ENCODE assay signal across 9 cellular contexts in genomic region chr19:38425810-38426466, GRCh38. TPM values are rescaled to one million over a fixed set of nuclear protein-coding genes. Genes with fewer than 3 reads are reported as not detected.
DNase-seq lines count a peak whose midpoint lies in the region; ATAC-seq and TF ChIP-seq lines count a peak whose summit lies in the region.
"Had no signal": no experiment of that assay in that cellular context is flagged by ENCODE, and none has a peak within 500 bp of the region (broad histone marks: within the 10 kb centered on the region; RNA-seq: fewer than 3 reads in every experiment).

TSS of gene RASGRP4 (minus strand) at chr19:38426219. CDS start at chr19:38426091, 128 bp downstream.

- H3K27ac Mint-ChIP-seq in activated CD4-positive, alpha-beta T cell treated with anti-CD3 and anti-CD28 coated beads for 36 hours: peak within 1 kb of the TSS; percentile 90
- H3K27ac Mint-ChIP-seq in activated CD8-positive, alpha-beta T cell treated with anti-CD3 and anti-CD28 coated beads for 36 hours: peak within 1 kb of the TSS; percentile 21

- H3K4me3 Mint-ChIP-seq in activated CD4-positive, alpha-beta T cell treated with anti-CD3 and anti-CD28 coated beads for 36 hours: peak within 1 kb of the TSS; percentile 60
- no peak within 1 kb of the TSS for H3K4me3 Mint-ChIP-seq in activated CD8-positive, alpha-beta T cell treated with anti-CD3 and anti-CD28 coated beads for 36 hours

- no peak for TF ChIP-seq CTCF in activated CD8-positive, alpha-beta T cell treated with anti-CD3 and anti-CD28 coated beads for 36 hours (IDR thresholded peaks at IDR 0.05)

- intact Hi-C loops in activated CD4-positive, alpha-beta T cell treated with anti-CD3 and anti-CD28 coated beads for 36 hours (cut with DNase I, micrococcal nuclease): loop anchor here (5.0 kb wide), 4 partner anchors 126 to 976 kb away; no protein-coding TSS in a partner anchor
- intact Hi-C loops in activated CD8-positive, alpha-beta T cell treated with anti-CD3 and anti-CD28 coated beads for 36 hours (cut with micrococcal nuclease): no loop called here

- ATAC-seq in activated CD4-positive, alpha-beta T cell treated with anti-CD3 and anti-CD28 coated beads for 36 hours: peak; percentile 27
- ATAC-seq in activated CD8-positive, alpha-beta T cell treated with anti-CD3 and anti-CD28 coated beads for 36 hours: peak; percentile 67
- peak; percentile 15 for ATAC-seq in stimulated activated naive CD8-positive, alpha-beta T cell treated with anti-CD3 and anti-CD28 coated beads, Interleukin-15, Interleukin-2, amounts not matched to agents 100 U/mL and 50 U/mL, for 24 hours
- ATAC-seq in GM19035 (IDR thresholded peaks at IDR 0.05; ENCODE audit: unreplicated experiment): no peak

- POLR2A ChIA-PET in activated CD4-positive, alpha-beta T cell treated with anti-CD3 and anti-CD28 coated beads for 36 hours (lab: Charles Lee): interaction anchor here (0.6 to 0.7 kb wide), 2 partner anchors 8 to 53 kb away, joined by 3 read pairs; no protein-coding TSS in a partner anchor
- POLR2A ChIA-PET in activated CD8-positive, alpha-beta T cell treated with anti-CD3 and anti-CD28 coated beads for 36 hours (lab: Charles Lee): interaction anchor here (1.2 to 1.6 kb wide), 2 partner anchors 10 to 126 kb away, joined by 3 read pairs; no protein-coding TSS in a partner anchor

- no peaks in the 10 kb centered on the region for H3K9me3 Mint-ChIP-seq in activated CD4-positive, alpha-beta T cell treated with anti-CD3 and anti-CD28 coated beads for 36 hours (ENCODE audit: low read depth)
- H3K9me3 Mint-ChIP-seq in activated CD8-positive, alpha-beta T cell treated with anti-CD3 and anti-CD28 coated beads for 36 hours: no peaks in the 10 kb centered on the region

- peaks cover 33% of the 10 kb centered on the region for H3K4me1 Mint-ChIP-seq in activated CD4-positive, alpha-beta T cell treated with anti-CD3 and anti-CD28 coated beads for 36 hours
- peaks cover 23% of the 10 kb centered on the region for H3K4me1 Mint-ChIP-seq in activated CD8-positive, alpha-beta T cell treated with anti-CD3 and anti-CD28 coated beads for 36 hours (ENCODE audit: low read depth)

- H3K27me3 Mint-ChIP-seq in activated CD4-positive, alpha-beta T cell treated with anti-CD3 and anti-CD28 coated beads for 36 hours: no peaks in the 10 kb centered on the region
- H3K27me3 Mint-ChIP-seq in activated CD8-positive, alpha-beta T cell treated with anti-CD3 and anti-CD28 coated beads for 36 hours: peaks cover 7% of the 10 kb centered on the region

- DNase-seq in activated CD4-positive, alpha-beta T cell treated with anti-CD3 and anti-CD28 coated beads for 36 hours: peak; percentile 78
- no peak for DNase-seq in activated CD4-positive, alpha-beta T cell treated with anti-CD3 and anti-CD28 coated beads, Interleukin-2, amount 50 U/mL, for 4 hours
- DNase-seq in activated CD8-positive, alpha-beta T cell treated with anti-CD3 and anti-CD28 coated beads for 36 hours: peak; percentile 81
- peak; percentile 52 for DNase-seq in left kidney (ENCODE audit: low read depth, low spot score)
- DNase-seq in stimulated activated naive CD8-positive, alpha-beta T cell treated with anti-CD3 and anti-CD28 coated beads, Interleukin-15, Interleukin-2, amounts not matched to agents 100 U/mL and 50 U/mL, for 24 hours: peak; percentile 65
- no peak for DNase-seq in cerebellum (ENCODE audit: low spot score)
- DNase-seq in SW480 (ENCODE audit: low spot score): no peak

- CTCF ChIA-PET in activated CD4-positive, alpha-beta T cell treated with anti-CD3 and anti-CD28 coated beads for 36 hours (lab: Charles Lee): interaction anchor here (0.5 to 4.6 kb wide), 6 partner anchors 15 to 906 kb away, joined by 3 to 23 read pairs (median 3); partner anchors contain the start of gene FAM98C
- CTCF ChIA-PET in activated CD8-positive, alpha-beta T cell treated with anti-CD3 and anti-CD28 coated beads for 36 hours (lab: Charles Lee): interaction anchor here (0.7 to 3.5 kb wide), 2 partner anchors 12 to 23 kb away, joined by 3 to 19 read pairs; partner anchors contain the start of gene FAM98C

- no peaks in the 10 kb centered on the region for H3K36me3 Mint-ChIP-seq in activated CD4-positive, alpha-beta T cell treated with anti-CD3 and anti-CD28 coated beads for 36 hours (ENCODE audit: low read depth)
- H3K36me3 Mint-ChIP-seq in activated CD8-positive, alpha-beta T cell treated with anti-CD3 and anti-CD28 coated beads for 36 hours (ENCODE audit: low read depth): no peaks in the 10 kb centered on the region

RNA-seq across cellular contexts. Expression of gene RASGRP4, which starts in this region (rescaled TPM):
- 1 to 10 TPM; 5.6 to 5.9 TPM for total RNA-seq in activated CD4-positive, alpha-beta T cell treated with anti-CD3 and anti-CD28 coated beads for 36 hours
- total RNA-seq in activated CD8-positive, alpha-beta T cell treated with anti-CD3 and anti-CD28 coated beads for 36 hours: 1 to 10 TPM; 1.4 to 1.8 TPM
- 0.36 TPM for total RNA-seq in cerebellum
- total RNA-seq: SJSA1 had no signal

Comparison
In these comparisons a context has a peak if more than half of its experiments do, and no peak if none do; other contexts are left out.
1. DNase-seq: peak in activated CD4-positive, alpha-beta T cell treated with anti-CD3 and anti-CD28 coated beads for 36 hours (single experiment), activated CD8-positive, alpha-beta T cell treated with anti-CD3 and anti-CD28 coated beads for 36 hours (single experiment), left kidney (single experiment) and stimulated activated naive CD8-positive, alpha-beta T cell treated with anti-CD3 and anti-CD28 coated beads, Interleukin-15, Interleukin-2, amounts not matched to agents 100 U/mL and 50 U/mL, for 24 hours (single experiment); none in activated CD4-positive, alpha-beta T cell treated with anti-CD3 and anti-CD28 coated beads, Interleukin-2, amount 50 U/mL, for 4 hours (0 of 2), cerebellum (single experiment) and SW480 (single experiment).